8 cellular contexts compared by ENCODE assay signal in genomic region chr13:49936943-49937273, GRCh38. TPM values are rescaled to one million over a fixed set of nuclear protein-coding genes. Genes with fewer than 3 reads are reported as not detected.
DNase-seq lines count a peak whose midpoint lies in the region; ATAC-seq lines count a peak whose summit lies in the region.

No MANE protein-coding gene starts in this region.

- no peaks in the 10 kb centered on the region for H3K9me3 ChIP-seq in BLaER1 treated with 17β-estradiol and CSF1 and Interleukin-3, amounts not matched to agents 10 nM and 100 nM (replicated peaks in 1 of 11)
- H3K9me3 ChIP-seq in iPS-18a (ENCODE audit: control insufficient read depth, low read depth, low read length), result no peaks in the 10 kb centered on the region

- peaks cover 35 to 53% (median 50%) of the 10 kb centered on the region in 10 experiments for H3K4me1 ChIP-seq in BLaER1 treated with 17β-estradiol and CSF1 and Interleukin-3, amounts not matched to agents 10 nM and 100 nM
- H3K4me1 ChIP-seq in iPS-18a (ENCODE audit: control insufficient read depth, low read depth, low read length), result no peaks in the 10 kb centered on the region

- intact Hi-C loops in activated T-helper 1 cell treated with anti-CD3 and anti-CD28 coated beads, Interleukin-12 subunit alpha, Interleukin-12 subunit beta, Interleukin-2, Interleukin-4 antibody, amounts not matched to agents 30 ng/mL and 10 ng/mL and 1 ng/mL, durations not matched to agents 14 hours and 24 hours and 36 hours (cut with micrococcal nuclease), result loop anchor here (1.0 to 10.0 kb wide), 11 partner anchors 60 to 1648 kb away; partner anchors contain the start of genes CAB39L, CDADC1, EBPL and RCBTB1

- no peaks in the 10 kb centered on the region for H3K9me3 Mint-ChIP-seq in activated T-helper 1 cell treated with anti-CD3 and anti-CD28 coated beads, Interleukin-12 subunit alpha, Interleukin-12 subunit beta, Interleukin-2, Interleukin-4 antibody, amounts not matched to agents 30 ng/mL and 10 ng/mL and 1 ng/mL, durations not matched to agents 14 hours and 24 hours and 36 hours
- no peaks in the 10 kb centered on the region for H3K9me3 Mint-ChIP-seq in stimulated activated memory B cell treated with anti-CD40 and anti-IgM and Interleukin-4, amounts not matched to agents 10 μg/mL and 1 μg/mL and 100 μg/mL, for 72 hours

- no peak for DNase-seq in activated T-helper 1 cell treated with anti-CD3 and anti-CD28 coated beads, Interleukin-12 subunit alpha, Interleukin-12 subunit beta, Interleukin-2, Interleukin-4 antibody, amounts not matched to agents 30 ng/mL and 10 ng/mL and 1 ng/mL, durations not matched to agents 14 hours and 24 hours and 36 hours (ENCODE audit: low spot score)
- DNase-seq in epidermal melanocyte (ENCODE audit: insufficient read length, low spot score) (no peak), dedifferentiated amniotic fluid mesenchymal stem cell (ENCODE audit: extremely low spot score) (no peak)

- peak overlapping the region; percentile 76 to 96 (median 89) for H3K9ac ChIP-seq in BLaER1 treated with 17β-estradiol and CSF1 and Interleukin-3, amounts not matched to agents 10 nM and 100 nM
- no peak overlapping the region for H3K9ac ChIP-seq in iPS-18a (ENCODE audit: low read length)

- H3K4me3 Mint-ChIP-seq in activated T-helper 1 cell treated with anti-CD3 and anti-CD28 coated beads, Interleukin-12 subunit alpha, Interleukin-12 subunit beta, Interleukin-2, Interleukin-4 antibody, amounts not matched to agents 30 ng/mL and 10 ng/mL and 1 ng/mL, durations not matched to agents 14 hours and 24 hours and 36 hours, result peak overlapping the region; percentile 94
- peak overlapping the region; percentile 78 for H3K4me3 Mint-ChIP-seq in stimulated activated memory B cell treated with anti-CD40 and anti-IgM and Interleukin-4, amounts not matched to agents 10 μg/mL and 1 μg/mL and 100 μg/mL, for 72 hours

- no peak overlapping the region for H3K27ac Mint-ChIP-seq in activated T-helper 1 cell treated with anti-CD3 and anti-CD28 coated beads, Interleukin-12 subunit alpha, Interleukin-12 subunit beta, Interleukin-2, Interleukin-4 antibody, amounts not matched to agents 30 ng/mL and 10 ng/mL and 1 ng/mL, durations not matched to agents 14 hours and 24 hours and 36 hours
- H3K27ac Mint-ChIP-seq in stimulated activated memory B cell treated with anti-CD40 and anti-IgM and Interleukin-4, amounts not matched to agents 10 μg/mL and 1 μg/mL and 100 μg/mL, for 72 hours, result peak overlapping the region; percentile 68

- H3K4me3 ChIP-seq in BLaER1 treated with 17β-estradiol and CSF1 and Interleukin-3, amounts not matched to agents 10 nM and 100 nM, result peak overlapping the region; percentile 86 to 100 (median 94)
- peak overlapping the region; percentile 90 for H3K4me3 ChIP-seq in iPS-18a (ENCODE audit: low read length)

- peaks cover 11% of the 10 kb centered on the region for H3K4me1 Mint-ChIP-seq in activated T-helper 1 cell treated with anti-CD3 and anti-CD28 coated beads, Interleukin-12 subunit alpha, Interleukin-12 subunit beta, Interleukin-2, Interleukin-4 antibody, amounts not matched to agents 30 ng/mL and 10 ng/mL and 1 ng/mL, durations not matched to agents 14 hours and 24 hours and 36 hours (ENCODE audit: low read depth)
- peaks cover 36% of the 10 kb centered on the region for H3K4me1 Mint-ChIP-seq in stimulated activated memory B cell treated with anti-CD40 and anti-IgM and Interleukin-4, amounts not matched to agents 10 μg/mL and 1 μg/mL and 100 μg/mL, for 72 hours

- H4K20me1 ChIP-seq in BLaER1 treated with 17β-estradiol and CSF1 and Interleukin-3, amounts not matched to agents 10 nM and 100 nM, result no peaks in the 10 kb centered on the region

- peaks cover 22% of the 10 kb centered on the region for H3K27me3 Mint-ChIP-seq in activated T-helper 1 cell treated with anti-CD3 and anti-CD28 coated beads, Interleukin-12 subunit alpha, Interleukin-12 subunit beta, Interleukin-2, Interleukin-4 antibody, amounts not matched to agents 30 ng/mL and 10 ng/mL and 1 ng/mL, durations not matched to agents 14 hours and 24 hours and 36 hours (ENCODE audit: insufficient read depth)
- H3K27me3 Mint-ChIP-seq in stimulated activated memory B cell treated with anti-CD40 and anti-IgM and Interleukin-4, amounts not matched to agents 10 μg/mL and 1 μg/mL and 100 μg/mL, for 72 hours, result no peaks in the 10 kb centered on the region

- peak overlapping the region; percentile 88 to 99 (median 97) for H3K4me2 ChIP-seq in BLaER1 treated with 17β-estradiol and CSF1 and Interleukin-3, amounts not matched to agents 10 nM and 100 nM

- ATAC-seq in HG02763 (IDR thresholded peaks at IDR 0.05; ENCODE audit: unreplicated experiment) (peak; percentile 4), GM21367 (IDR thresholded peaks at IDR 0.05; ENCODE audit: unreplicated experiment) (no peak)
- no peak for ATAC-seq in stimulated activated memory B cell treated with anti-CD40 and anti-IgM and Interleukin-4, amounts not matched to agents 10 μg/mL and 1 μg/mL and 100 μg/mL, for 72 hours

- peak overlapping the region in 10 of 11 experiments; percentile 35 to 93 (median 84); a peak in 20 of 22 replicates for H3K27ac ChIP-seq in BLaER1 treated with 17β-estradiol and CSF1 and Interleukin-3, amounts not matched to agents 10 nM and 100 nM
- H3K27ac ChIP-seq in iPS-18a (ENCODE audit: low read length), result no peak overlapping the region

- H3K27me3 ChIP-seq in BLaER1 treated with 17β-estradiol and CSF1 and Interleukin-3, amounts not matched to agents 10 nM and 100 nM, result no peaks in the 10 kb centered on the region
- peaks cover 23% of the 10 kb centered on the region for H3K27me3 ChIP-seq in iPS-18a (ENCODE audit: control insufficient read depth, insufficient read depth, low read length)

- H3K36me3 ChIP-seq in BLaER1 treated with 17β-estradiol and CSF1 and Interleukin-3, amounts not matched to agents 10 nM and 100 nM, result 0 out of 22 replicates have a peak, but pooled peaks cover 0 to 5% (median 0%) of the 10 kb centered on the region in 11 experiments
- H3K36me3 ChIP-seq in iPS-18a (ENCODE audit: control insufficient read depth, low read depth, low read length), result no peaks in the 10 kb centered on the region

- no peaks in the 10 kb centered on the region for H3K36me3 Mint-ChIP-seq in activated T-helper 1 cell treated with anti-CD3 and anti-CD28 coated beads, Interleukin-12 subunit alpha, Interleukin-12 subunit beta, Interleukin-2, Interleukin-4 antibody, amounts not matched to agents 30 ng/mL and 10 ng/mL and 1 ng/mL, durations not matched to agents 14 hours and 24 hours and 36 hours (ENCODE audit: low read depth)
- no peaks in the 10 kb centered on the region for H3K36me3 Mint-ChIP-seq in stimulated activated memory B cell treated with anti-CD40 and anti-IgM and Interleukin-4, amounts not matched to agents 10 μg/mL and 1 μg/mL and 100 μg/mL, for 72 hours

RNA-seq across cellular contexts. Expression of gene SPRYD7, which starts 0.8 kb away (rescaled TPM):
- total RNA-seq in activated T-helper 1 cell treated with anti-CD3 and anti-CD28 coated beads, Interleukin-12 subunit alpha, Interleukin-12 subunit beta, Interleukin-2, Interleukin-4 antibody, amounts not matched to agents 30 ng/mL and 10 ng/mL and 1 ng/mL, durations not matched to agents 14 hours and 24 hours and 36 hours, result 6.9 and 7.0 TPM in 2 replicates

RNA-seq across cellular contexts. Expression of gene TRIM13, which starts 59.9 kb away (rescaled TPM):
- 14.7 and 16.5 TPM in 2 replicates for total RNA-seq in activated T-helper 1 cell treated with anti-CD3 and anti-CD28 coated beads, Interleukin-12 subunit alpha, Interleukin-12 subunit beta, Interleukin-2, Interleukin-4 antibody, amounts not matched to agents 30 ng/mL and 10 ng/mL and 1 ng/mL, durations not matched to agents 14 hours and 24 hours and 36 hours
